ENCODE assay signal across 8 cellular contexts in the genomic region with DNA sequence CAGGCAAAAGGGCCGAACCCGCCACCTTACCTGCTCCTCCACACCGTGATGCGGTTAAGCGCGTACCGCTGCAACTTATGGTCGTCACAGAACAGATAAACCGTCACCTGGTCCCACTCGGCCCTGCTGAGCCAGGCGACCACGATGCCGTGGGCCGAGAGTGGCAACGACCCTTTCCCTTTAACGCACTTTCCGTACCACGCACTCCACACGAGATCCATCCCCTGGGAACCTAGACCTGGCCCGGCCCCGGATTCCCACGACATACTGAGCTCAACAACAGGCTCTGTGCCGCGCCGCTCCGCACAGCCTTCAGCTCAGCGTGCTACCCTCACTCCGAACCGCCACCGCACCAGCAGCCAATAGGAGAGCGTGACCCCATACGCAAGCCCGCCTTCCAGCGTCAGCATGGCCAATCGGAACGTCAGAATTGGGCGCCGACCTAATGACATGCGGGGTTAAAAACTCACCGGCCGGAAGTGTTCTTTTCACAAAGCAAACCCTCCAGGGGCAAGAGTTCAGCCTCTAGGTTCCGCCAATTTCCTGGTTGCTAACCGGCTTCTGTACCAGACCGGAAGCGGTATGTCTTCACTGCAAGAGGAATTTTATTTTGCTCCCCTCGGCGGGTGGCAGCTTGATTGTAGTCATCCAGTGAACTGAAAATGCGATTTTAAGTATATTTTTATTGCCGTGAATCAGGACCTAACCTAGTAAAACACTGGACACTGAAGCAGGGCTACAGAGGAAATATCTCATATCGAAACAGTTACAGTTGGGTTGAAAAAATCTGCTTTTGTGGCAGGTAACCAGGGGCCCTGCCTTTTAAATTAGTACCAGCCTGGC. TPM values are rescaled to one million over a fixed set of nuclear protein-coding genes. Genes with fewer than 3 reads are reported as not detected.
A peak's percentile ranks its signal among the peaks of the same experiment; 100 is the strongest.
DNase-seq lines count a peak whose midpoint lies in the region; ATAC-seq and TF ChIP-seq lines count a peak whose summit lies in the region.

Gene LAS1L (minus strand): TSS at position 338 of the 843 bp plus-strand sequence. CDS start 72 bp downstream, at position 266.

- H3K4me1 Mint-ChIP-seq in activated T-cell treated with anti-CD3 and anti-CD28 coated beads, Interleukin-2, amount 50 U/mL, for 4 hours (ENCODE audit: low read depth): peaks cover 11% of the 10 kb centered on the region

- ATAC-seq in GM21723 (IDR thresholded peaks at IDR 0.05; ENCODE audit: unreplicated experiment) (peak; percentile 99), Panc1 (peak; percentile 100), esophagus mucosa (peak; percentile 100)
- ATAC-seq in activated T-cell treated with anti-CD3 and anti-CD28 coated beads, Interleukin-2, amount 50 U/mL, for 4 hours: peak; percentile 99

- no peaks in the 10 kb centered on the region for H3K9me3 ChIP-seq in Panc1 (ENCODE audit: control insufficient read depth, insufficient read depth, low read depth, low read length)
- H3K9me3 ChIP-seq in muscle layer of duodenum (ENCODE audit: control insufficient read depth in 1 of 2, low read length in 2 of 2): no peaks in the 10 kb centered on the region

- H3K36me3 ChIP-seq in Panc1 (ENCODE audit: control insufficient read depth, insufficient read depth, low read length): no peaks in the 10 kb centered on the region; the same call in 1 of the 2 replicates
- H3K36me3 ChIP-seq in muscle layer of duodenum (ENCODE audit: control insufficient read depth in 1 of 2, insufficient read depth in 2 of 2, low read length in 2 of 2): peaks cover 9 to 13% of the 10 kb centered on the region in 2 donors

- BruUV-seq in Panc1 (replicated peaks; lab: Mats Ljungman, UMichigan): no TSS peak

- TF ChIP-seq CTCF in Panc1 (IDR thresholded peaks at IDR 0.05): no peak

- H3K4me1 ChIP-seq in Panc1 (ENCODE audit: control insufficient read depth, insufficient read depth, low read length) (peaks cover 9% of the 10 kb centered on the region), muscle layer of duodenum (ENCODE audit: control insufficient read depth in 1 of 2, insufficient read depth in 2 of 2, low read length in 2 of 2) (peaks cover 0 to 16% of the 10 kb centered on the region in 2 donors)

- peak; percentile 97 for DNase-seq in DMS53 (lab: John Stamatoyannopoulos, UW)
- peak; percentile 84 for DNase-seq in KG1 (lab: John Stamatoyannopoulos, UW)
- DNase-seq in Panc1 (ENCODE audit: low read depth, low spot score): peak; percentile 91
- DNase-seq in activated T-cell treated with anti-CD3 and anti-CD28 coated beads, Interleukin-2, amount 50 U/mL, for 4 hours: peak; percentile 83
- peak; percentile 81 to 86 for DNase-seq in stimulated activated CD8-positive, alpha-beta memory T cell treated with anti-CD3 and anti-CD28 coated beads, Interleukin-7, amount 100 ng/mL, for 4 hours (ENCODE audit: low read depth in 2 of 2)

- intact Hi-C loops in Panc1 (cut with micrococcal nuclease; ENCODE audit: unreplicated experiment): no loop called here

- H3K36me3 Mint-ChIP-seq in activated T-cell treated with anti-CD3 and anti-CD28 coated beads, Interleukin-2, amount 50 U/mL, for 4 hours (ENCODE audit: insufficient read depth): peaks cover 7% of the 10 kb centered on the region

- POLR2A ChIA-PET in Panc1 (lab: Charles Lee): interaction anchor here (0.5 to 0.6 kb wide), 2 partner anchors 34 to 66 kb away, joined by 4 to 8 read pairs; no protein-coding TSS in a partner anchor

- in situ Hi-C loops in Panc1 (cut with HindIII; ENCODE audit: low pct_unique_long_range_greater_than_20kb, low sequenced_read_pairs): no loop called here

- H3K4me3 ChIP-seq in Panc1 (ENCODE audit: low read depth in 2 of 2, low read length in 2 of 2) (peak within 1 kb of the TSS; percentile 97 to 99), muscle layer of duodenum (ENCODE audit: low read depth in 1 of 2, low read length in 2 of 2) (peak within 1 kb of the TSS; percentile 88 to 93)

- H3K27ac ChIP-seq in Panc1 (ENCODE audit: low read length) (peak within 1 kb of the TSS; percentile 90), muscle layer of duodenum (ENCODE audit: low read length) (peak within 1 kb of the TSS; percentile 69)

- no peaks in the 10 kb centered on the region for H3K27me3 Mint-ChIP-seq in activated T-cell treated with anti-CD3 and anti-CD28 coated beads, Interleukin-2, amount 50 U/mL, for 4 hours (ENCODE audit: low read depth)

- CTCF ChIA-PET in Panc1 (lab: Charles Lee): no interaction called here

- H3K27me3 ChIP-seq in Panc1 (ENCODE audit: control insufficient read depth, insufficient read depth, low read length) (no peaks in the 10 kb centered on the region), muscle layer of duodenum (ENCODE audit: low read depth, low read length) (no peaks in the 10 kb centered on the region)

- peak within 1 kb of the TSS; percentile 98 for H3K4me3 Mint-ChIP-seq in activated T-cell treated with anti-CD3 and anti-CD28 coated beads, Interleukin-2, amount 50 U/mL, for 4 hours

- no peaks in the 10 kb centered on the region for H3K9me3 Mint-ChIP-seq in activated T-cell treated with anti-CD3 and anti-CD28 coated beads, Interleukin-2, amount 50 U/mL, for 4 hours

RNA-seq across cellular contexts. Expression of gene LAS1L, which starts in this region (rescaled TPM):
- total RNA-seq in Panc1 (2021; ENCODE audit: unreplicated experiment) (56.4 TPM), esophagus mucosa (21.1 TPM)
- 49.8 TPM for polyA plus RNA-seq in Panc1 (2012; ENCODE audit: insufficient read length)
- total RNA-seq in activated T-cell treated with anti-CD3 and anti-CD28 coated beads, Interleukin-2, amount 50 U/mL, for 4 hours: 10 to 100 TPM; 86.9 to 88.4 (median 87.6) TPM

Comparison
In these comparisons a context has a peak if more than half of its experiments do, and no peak if none do; other contexts are left out.
1. Peak in every context shown above with its lines: DNase-seq, ATAC-seq, H3K4me3 ChIP-seq and H3K27ac ChIP-seq.